20 cellular contexts compared by ENCODE assay signal in the genomic region with DNA sequence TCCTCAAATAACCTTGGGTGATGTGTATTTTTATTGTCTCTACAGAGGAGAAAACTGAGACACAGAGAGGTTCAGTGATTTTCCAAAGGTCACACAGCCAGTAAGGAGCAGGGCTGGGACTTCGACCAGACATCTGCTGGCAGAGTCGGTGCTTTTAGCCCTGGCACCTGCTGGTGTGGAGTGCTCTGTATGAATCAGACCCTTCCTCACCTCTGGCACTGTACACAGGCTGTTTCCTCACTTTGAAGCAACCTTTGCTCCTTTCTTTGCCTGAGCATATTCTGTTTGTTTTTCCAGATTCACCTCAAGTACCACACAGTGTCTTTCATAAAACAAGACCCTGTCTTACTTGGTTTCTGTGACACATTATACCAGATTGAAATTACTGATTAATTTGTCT.
"Had no signal": no experiment of that assay in that cellular context is flagged by ENCODE, and none has a peak within 500 bp of the region (broad histone marks: within the 10 kb centered on the region; RNA-seq: fewer than 3 reads in every experiment).

No MANE protein-coding gene starts in this region.

- H3K4me1 Mint-ChIP-seq: memory B cell; naive thymus-derived CD4-positive, alpha-beta T cell; stimulated activated naive B cell treated with anti-CD40 and anti-IgM and Interleukin-4, amounts not matched to agents 10 μg/mL and 1 μg/mL and 100 μg/mL, for 72 hours; stimulated activated naive CD8-positive, alpha-beta T cell treated with anti-CD3 and anti-CD28 coated beads, Interleukin-15, amount 100 ng/mL, for 72 hours had no signal

- H3K4me1 ChIP-seq: heart right ventricle, left ventricle myocardium inferior, lower lobe of right lung, right atrium auricular region, testis had no signal

- H3K4me3 Mint-ChIP-seq: memory B cell; naive thymus-derived CD4-positive, alpha-beta T cell; nephron progenitor cell; stimulated activated naive B cell treated with anti-CD40 and anti-IgM and Interleukin-4, amounts not matched to agents 10 μg/mL and 1 μg/mL and 100 μg/mL, for 72 hours; stimulated activated naive CD8-positive, alpha-beta T cell treated with anti-CD3 and anti-CD28 coated beads, Interleukin-15, amount 100 ng/mL, for 72 hours had no signal

- DNase-seq: central memory CD4-positive, alpha-beta T cell; cortex of kidney; dorsolateral prefrontal cortex; effector CD8-positive, alpha-beta T cell; heart right ventricle; islet precursor cell; left ventricle myocardium inferior; lower lobe of right lung; midbrain; naive thymus-derived CD4-positive, alpha-beta T cell; nephron progenitor cell; stimulated activated CD4-positive, alpha-beta T cell treated with anti-CD3 and anti-CD28 coated beads, Interleukin-4, amount 100 ng/mL, for 24 hours; stimulated activated naive B cell treated with anti-CD40 and anti-IgM and Interleukin-4, amounts not matched to agents 10 μg/mL and 1 μg/mL and 100 μg/mL, for 72 hours; stimulated activated naive CD8-positive, alpha-beta T cell treated with anti-CD3 and anti-CD28 coated beads, Interleukin-15, amount 100 ng/mL, for 72 hours; testis; trophoblast cell had no signal

- H3K9me3 Mint-ChIP-seq: memory B cell; naive thymus-derived CD4-positive, alpha-beta T cell; nephron progenitor cell; stimulated activated naive B cell treated with anti-CD40 and anti-IgM and Interleukin-4, amounts not matched to agents 10 μg/mL and 1 μg/mL and 100 μg/mL, for 72 hours; stimulated activated naive CD8-positive, alpha-beta T cell treated with anti-CD3 and anti-CD28 coated beads, Interleukin-15, amount 100 ng/mL, for 72 hours had no signal

- H3K27ac Mint-ChIP-seq: memory B cell; naive thymus-derived CD4-positive, alpha-beta T cell; nephron progenitor cell; stimulated activated naive B cell treated with anti-CD40 and anti-IgM and Interleukin-4, amounts not matched to agents 10 μg/mL and 1 μg/mL and 100 μg/mL, for 72 hours had no signal

- H3K9me3 ChIP-seq: heart right ventricle, left ventricle myocardium inferior, lower lobe of right lung, right atrium auricular region, testis had no signal

- H3K27me3 ChIP-seq: right atrium auricular region, testis had no signal

- FAIRE-seq: frontal cortex had no signal

- H3K36me3 ChIP-seq: heart right ventricle, left ventricle myocardium inferior, lower lobe of right lung, right atrium auricular region had no signal

- H3K27ac ChIP-seq: dorsolateral prefrontal cortex, heart right ventricle, left ventricle myocardium inferior, lower lobe of right lung, right atrium auricular region, testis had no signal

- H3K36me3 Mint-ChIP-seq: memory B cell; naive thymus-derived CD4-positive, alpha-beta T cell; stimulated activated naive B cell treated with anti-CD40 and anti-IgM and Interleukin-4, amounts not matched to agents 10 μg/mL and 1 μg/mL and 100 μg/mL, for 72 hours had no signal

- H3K4me3 ChIP-seq: dorsolateral prefrontal cortex, heart right ventricle, left ventricle myocardium inferior, lower lobe of right lung, right atrium auricular region, smooth muscle cell, testis had no signal

- ATAC-seq: heart right ventricle; lower lobe of right lung; naive thymus-derived CD4-positive, alpha-beta T cell; stimulated activated naive B cell treated with anti-CD40 and anti-IgM and Interleukin-4, amounts not matched to agents 10 μg/mL and 1 μg/mL and 100 μg/mL, for 72 hours; stimulated activated naive CD8-positive, alpha-beta T cell treated with anti-CD3 and anti-CD28 coated beads, Interleukin-15, amount 100 ng/mL, for 72 hours had no signal
